Comparison of ENCODE assay signal across 9 cellular contexts in the genomic region with DNA sequence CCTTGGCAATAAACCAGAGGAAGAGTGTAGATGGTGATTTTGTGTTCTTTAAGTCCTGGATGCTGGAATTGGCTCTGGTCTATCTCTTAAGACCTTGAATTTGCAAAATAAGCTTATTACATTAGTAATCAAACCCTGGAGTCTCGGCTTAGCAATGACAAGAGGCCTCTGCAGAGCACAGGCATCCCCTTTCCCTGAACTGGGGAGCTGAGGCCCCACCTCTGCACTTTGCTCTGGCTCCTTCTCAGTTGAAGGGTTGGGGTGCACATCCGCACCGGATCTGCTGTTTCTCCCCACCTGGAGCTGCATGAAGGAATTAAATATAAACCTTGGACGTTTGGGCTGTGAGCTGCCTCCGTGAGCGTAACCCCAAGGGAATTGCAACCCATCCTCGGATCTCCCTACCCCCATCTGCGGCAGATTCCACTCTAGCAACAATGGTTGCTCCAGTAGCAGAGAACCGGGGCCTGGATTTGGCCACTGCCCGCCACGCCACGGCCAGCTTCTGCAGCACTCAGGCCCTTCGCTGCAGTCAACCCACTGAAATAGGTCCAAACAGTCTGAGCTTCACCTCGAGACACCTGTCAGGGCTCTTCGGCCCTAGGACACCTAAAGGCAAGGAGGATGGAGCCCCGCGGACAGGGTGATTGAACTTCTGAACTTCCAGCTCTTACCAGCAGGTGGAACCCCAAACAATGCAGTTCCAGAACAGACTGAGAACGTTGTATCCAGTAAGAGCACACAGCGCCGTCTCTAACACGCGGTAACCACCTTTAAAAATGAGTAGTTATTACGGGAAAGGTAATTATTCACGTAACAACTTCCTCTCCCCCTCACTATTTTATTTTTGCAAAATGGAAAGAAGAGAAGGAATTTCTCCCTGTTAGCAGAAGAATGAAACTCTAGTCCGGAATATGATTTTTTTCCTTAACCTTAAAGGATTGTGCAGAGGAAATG. TPM values are rescaled to one million over a fixed set of nuclear protein-coding genes. Genes with fewer than 3 reads are reported as not detected.
A peak's percentile ranks its signal among the peaks of the same experiment; 100 is the strongest.
DNase-seq lines count a peak whose midpoint lies in the region; ATAC-seq, FAIRE-seq and TF ChIP-seq lines count a peak whose summit lies in the region.
"Had no signal": no experiment of that assay in that cellular context is flagged by ENCODE, and none has a peak within 500 bp of the region (broad histone marks: within the 10 kb centered on the region; RNA-seq: fewer than 3 reads in every experiment).

No MANE protein-coding gene starts in this region.

- peak; percentile 17 for FAIRE-seq in RCC 7860 (lab: Jason Lieb, UNC)

- TF ChIP-seq CTCF in fibroblast of the aortic adventitia (IDR thresholded peaks at IDR 0.05; ENCODE audit: insufficient read depth, low read length) = peak; percentile 83

- H3K4me3 ChIP-seq in fibroblast of the aortic adventitia (ENCODE audit: low read depth, low read length) = peak overlapping the region; percentile 6

- ATAC-seq in GM21723 (IDR thresholded peaks at IDR 0.05; ENCODE audit: unreplicated experiment) = peak; percentile 70

- DNase-seq in DMS79 (lab: John Stamatoyannopoulos, UW) (peak; percentile 38), Kasumi-1 (lab: John Stamatoyannopoulos, UW) (peak; percentile 80 to 87), RCC 7860 (ENCODE audit: low spot score) (peak; percentile 36), fibroblast of the aortic adventitia (ENCODE audit: low read depth) (peak; percentile 81), non-pigmented ciliary epithelial cell (ENCODE audit: low read depth) (peak; percentile 19), substantia nigra (lab: John Stamatoyannopoulos, UW) (peak in 45 of 49 donors; percentile 3 to 77 (median 50))
- peak; percentile 36 to 46 for DNase-seq in activated T-helper 1 cell treated with anti-CD3 and anti-CD28 coated beads, Interleukin-2, amount 50 U/mL, for 16 hours (ENCODE audit: low read depth in 1 of 2, low spot score in 1 of 2)

- no peak overlapping the region for H3K27ac ChIP-seq in substantia nigra (ENCODE audit: low read depth, low read length, poor library complexity, severe bottlenecking)
- H3K27ac ChIP-seq: skin epidermis had no signal

RNA-seq across cellular contexts. Expression of a gene that starts 54.8 kb away (rescaled TPM):
- total RNA-seq in fibroblast of the aortic adventitia (ENCODE audit: low replicate concordance) = 188 and 295 TPM in 2 replicates

Comparison
In these comparisons a context has a peak if more than half of its experiments do, and no peak if none do; other contexts are left out.
1. DNase-seq: peak in every context shown above with its lines; median percentile 84 in Kasumi-1; 81 in fibroblast of the aortic adventitia; 50 in substantia nigra; 41 in activated T-helper 1 cell treated with anti-CD3 and anti-CD28 coated beads, Interleukin-2, amount 50 U/mL, for 16 hours; 38 in DMS79; 36 in RCC 7860; 19 in non-pigmented ciliary epithelial cell.